1 cellular context compared by ENCODE assay signal in the genomic region with DNA sequence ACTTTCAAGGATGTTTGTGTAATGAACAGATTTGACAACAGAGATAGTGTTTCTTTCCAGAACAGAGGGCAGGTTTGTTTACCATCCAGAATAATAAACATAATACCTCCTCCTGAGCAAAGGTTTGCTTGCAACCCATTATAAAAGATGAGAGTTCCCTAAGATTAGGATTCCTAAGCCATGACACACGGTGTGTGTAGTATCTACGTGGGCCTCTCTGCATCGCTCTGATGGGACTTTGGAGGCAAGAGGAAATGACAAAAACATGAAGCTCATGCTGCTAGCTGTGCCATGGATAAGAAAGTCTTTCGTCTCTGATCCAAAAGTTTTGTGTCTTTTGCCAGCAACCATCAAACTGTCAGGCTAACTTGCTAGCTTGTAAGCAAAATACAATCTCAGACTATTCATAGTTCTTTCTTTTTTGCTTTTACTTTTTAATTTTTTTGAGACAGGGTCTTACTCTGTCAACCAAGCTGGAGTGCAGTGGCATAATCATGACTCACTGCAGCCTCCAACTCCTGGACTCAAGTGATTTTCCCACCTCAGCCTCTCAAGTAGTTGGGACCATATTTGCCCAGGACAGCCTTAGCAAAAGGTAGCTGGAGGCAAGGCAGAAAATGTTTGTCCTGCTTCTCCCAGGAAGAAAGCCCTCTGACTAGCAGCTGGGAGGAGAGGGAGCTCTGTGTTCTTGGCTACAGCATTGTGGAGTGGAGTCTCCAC.
TF ChIP-seq lines count a peak whose summit lies in the region.

No MANE protein-coding gene starts in this region.

TF ChIP-seq in SK-N-SH treated with all-trans-retinoic acid at 6 μM for 48 hours, 23 proteins besides CTCF, POLR2A, EP300 and RAD21 (continued from another document):
- TF ChIP-seq, protein P1, sequence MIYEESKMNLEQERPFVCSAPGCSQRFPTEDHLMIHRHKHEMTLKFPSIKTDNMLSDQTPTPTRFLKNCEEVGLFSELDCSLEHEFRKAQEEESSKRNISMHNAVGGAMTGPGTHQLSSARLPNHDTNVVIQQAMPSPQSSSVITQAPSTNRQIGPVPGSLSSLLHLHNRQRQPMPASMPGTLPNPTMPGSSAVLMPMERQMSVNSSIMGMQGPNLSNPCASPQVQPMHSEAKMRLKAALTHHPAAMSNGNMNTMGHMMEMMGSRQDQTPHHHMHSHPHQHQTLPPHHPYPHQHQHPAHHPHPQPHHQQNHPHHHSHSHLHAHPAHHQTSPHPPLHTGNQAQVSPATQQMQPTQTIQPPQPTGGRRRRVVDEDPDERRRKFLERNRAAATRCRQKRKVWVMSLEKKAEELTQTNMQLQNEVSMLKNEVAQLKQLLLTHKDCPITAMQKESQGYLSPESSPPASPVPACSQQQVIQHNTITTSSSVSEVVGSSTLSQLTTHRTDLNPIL (CRISPR knock-in tag; IDR thresholded peaks at IDR 0.05; ENCODE audit: low read depth), result no peak
- TF ChIP-seq, protein P2, sequence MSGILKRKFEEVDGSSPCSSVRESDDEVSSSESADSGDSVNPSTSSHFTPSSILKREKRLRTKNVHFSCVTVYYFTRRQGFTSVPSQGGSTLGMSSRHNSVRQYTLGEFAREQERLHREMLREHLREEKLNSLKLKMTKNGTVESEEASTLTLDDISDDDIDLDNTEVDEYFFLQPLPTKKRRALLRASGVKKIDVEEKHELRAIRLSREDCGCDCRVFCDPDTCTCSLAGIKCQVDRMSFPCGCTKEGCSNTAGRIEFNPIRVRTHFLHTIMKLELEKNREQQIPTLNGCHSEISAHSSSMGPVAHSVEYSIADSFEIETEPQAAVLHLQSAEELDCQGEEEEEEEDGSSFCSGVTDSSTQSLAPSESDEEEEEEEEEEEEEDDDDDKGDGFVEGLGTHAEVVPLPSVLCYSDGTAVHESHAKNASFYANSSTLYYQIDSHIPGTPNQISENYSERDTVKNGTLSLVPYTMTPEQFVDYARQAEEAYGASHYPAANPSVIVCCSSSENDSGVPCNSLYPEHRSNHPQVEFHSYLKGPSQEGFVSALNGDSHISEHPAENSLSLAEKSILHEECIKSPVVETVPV (CRISPR knock-in tag; IDR thresholded peaks at IDR 0.05), result no peak
- no peak for TF ChIP-seq ZC3H10 (CRISPR knock-in tag; IDR thresholded peaks at IDR 0.05)
- no peak for TF ChIP-seq RARB (CRISPR knock-in tag; IDR thresholded peaks at IDR 0.05)
- TF ChIP-seq ESRRG (CRISPR knock-in tag; IDR thresholded peaks at IDR 0.05), result no peak
- TF ChIP-seq, protein P3, sequence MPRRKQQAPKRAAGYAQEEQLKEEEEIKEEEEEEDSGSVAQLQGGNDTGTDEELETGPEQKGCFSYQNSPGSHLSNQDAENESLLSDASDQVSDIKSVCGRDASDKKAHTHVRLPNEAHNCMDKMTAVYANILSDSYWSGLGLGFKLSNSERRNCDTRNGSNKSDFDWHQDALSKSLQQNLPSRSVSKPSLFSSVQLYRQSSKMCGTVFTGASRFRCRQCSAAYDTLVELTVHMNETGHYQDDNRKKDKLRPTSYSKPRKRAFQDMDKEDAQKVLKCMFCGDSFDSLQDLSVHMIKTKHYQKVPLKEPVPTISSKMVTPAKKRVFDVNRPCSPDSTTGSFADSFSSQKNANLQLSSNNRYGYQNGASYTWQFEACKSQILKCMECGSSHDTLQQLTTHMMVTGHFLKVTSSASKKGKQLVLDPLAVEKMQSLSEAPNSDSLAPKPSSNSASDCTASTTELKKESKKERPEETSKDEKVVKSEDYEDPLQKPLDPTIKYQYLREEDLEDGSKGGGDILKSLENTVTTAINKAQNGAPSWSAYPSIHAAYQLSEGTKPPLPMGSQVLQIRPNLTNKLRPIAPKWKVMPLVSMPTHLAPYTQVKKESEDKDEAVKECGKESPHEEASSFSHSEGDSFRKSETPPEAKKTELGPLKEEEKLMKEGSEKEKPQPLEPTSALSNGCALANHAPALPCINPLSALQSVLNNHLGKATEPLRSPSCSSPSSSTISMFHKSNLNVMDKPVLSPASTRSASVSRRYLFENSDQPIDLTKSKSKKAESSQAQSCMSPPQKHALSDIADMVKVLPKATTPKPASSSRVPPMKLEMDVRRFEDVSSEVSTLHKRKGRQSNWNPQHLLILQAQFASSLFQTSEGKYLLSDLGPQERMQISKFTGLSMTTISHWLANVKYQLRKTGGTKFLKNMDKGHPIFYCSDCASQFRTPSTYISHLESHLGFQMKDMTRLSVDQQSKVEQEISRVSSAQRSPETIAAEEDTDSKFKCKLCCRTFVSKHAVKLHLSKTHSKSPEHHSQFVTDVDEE (CRISPR knock-in tag; IDR thresholded peaks at IDR 0.05), result no peak
- TF ChIP-seq, protein P4, sequence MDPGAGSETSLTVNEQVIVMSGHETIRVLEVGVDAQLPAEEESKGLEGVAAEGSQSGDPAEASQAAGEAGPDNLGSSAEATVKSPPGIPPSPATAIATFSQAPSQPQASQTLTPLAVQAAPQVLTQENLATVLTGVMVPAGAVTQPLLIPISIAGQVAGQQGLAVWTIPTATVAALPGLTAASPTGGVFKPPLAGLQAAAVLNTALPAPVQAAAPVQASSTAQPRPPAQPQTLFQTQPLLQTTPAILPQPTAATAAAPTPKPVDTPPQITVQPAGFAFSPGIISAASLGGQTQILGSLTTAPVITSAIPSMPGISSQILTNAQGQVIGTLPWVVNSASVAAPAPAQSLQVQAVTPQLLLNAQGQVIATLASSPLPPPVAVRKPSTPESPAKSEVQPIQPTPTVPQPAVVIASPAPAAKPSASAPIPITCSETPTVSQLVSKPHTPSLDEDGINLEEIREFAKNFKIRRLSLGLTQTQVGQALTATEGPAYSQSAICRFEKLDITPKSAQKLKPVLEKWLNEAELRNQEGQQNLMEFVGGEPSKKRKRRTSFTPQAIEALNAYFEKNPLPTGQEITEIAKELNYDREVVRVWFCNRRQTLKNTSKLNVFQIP (CRISPR knock-in tag; IDR thresholded peaks at IDR 0.05; ENCODE audit: borderline replicate concordance, low read depth), result no peak
- no peak for TF ChIP-seq GLIS3 (CRISPR knock-in tag; IDR thresholded peaks at IDR 0.05)
- no peak for TF ChIP-seq TOX (CRISPR knock-in tag; IDR thresholded peaks at IDR 0.05; ENCODE audit: borderline replicate concordance)
- TF ChIP-seq CSDC2 (CRISPR knock-in tag; IDR thresholded peaks at IDR 0.05), result no peak
- TF ChIP-seq, protein P5, sequence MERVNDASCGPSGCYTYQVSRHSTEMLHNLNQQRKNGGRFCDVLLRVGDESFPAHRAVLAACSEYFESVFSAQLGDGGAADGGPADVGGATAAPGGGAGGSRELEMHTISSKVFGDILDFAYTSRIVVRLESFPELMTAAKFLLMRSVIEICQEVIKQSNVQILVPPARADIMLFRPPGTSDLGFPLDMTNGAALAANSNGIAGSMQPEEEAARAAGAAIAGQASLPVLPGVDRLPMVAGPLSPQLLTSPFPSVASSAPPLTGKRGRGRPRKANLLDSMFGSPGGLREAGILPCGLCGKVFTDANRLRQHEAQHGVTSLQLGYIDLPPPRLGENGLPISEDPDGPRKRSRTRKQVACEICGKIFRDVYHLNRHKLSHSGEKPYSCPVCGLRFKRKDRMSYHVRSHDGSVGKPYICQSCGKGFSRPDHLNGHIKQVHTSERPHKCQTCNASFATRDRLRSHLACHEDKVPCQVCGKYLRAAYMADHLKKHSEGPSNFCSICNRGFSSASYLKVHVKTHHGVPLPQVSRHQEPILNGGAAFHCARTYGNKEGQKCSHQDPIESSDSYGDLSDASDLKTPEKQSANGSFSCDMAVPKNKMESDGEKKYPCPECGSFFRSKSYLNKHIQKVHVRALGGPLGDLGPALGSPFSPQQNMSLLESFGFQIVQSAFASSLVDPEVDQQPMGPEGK (CRISPR knock-in tag; IDR thresholded peaks at IDR 0.05; ENCODE audit: borderline replicate concordance), result no peak
- no peak for TF ChIP-seq ZFP30 (CRISPR knock-in tag; IDR thresholded peaks at IDR 0.05)
- TF ChIP-seq SNAI2 (CRISPR knock-in tag; IDR thresholded peaks at IDR 0.05), result no peak
- TF ChIP-seq ZNF565 (CRISPR knock-in tag; conservative IDR thresholded peaks at IDR 0.05; ENCODE audit: low read depth), result no peak
- TF ChIP-seq ZFP3 (CRISPR knock-in tag; IDR thresholded peaks at IDR 0.05), result no peak
- no peak for TF ChIP-seq ZNF8 (CRISPR knock-in tag; IDR thresholded peaks at IDR 0.05)
- TF ChIP-seq ARNTL (CRISPR knock-in tag; IDR thresholded peaks at IDR 0.05; ENCODE audit: borderline replicate concordance, low read depth), result no peak
